ENCODE assay signal across 9 cellular contexts in the genomic region with DNA sequence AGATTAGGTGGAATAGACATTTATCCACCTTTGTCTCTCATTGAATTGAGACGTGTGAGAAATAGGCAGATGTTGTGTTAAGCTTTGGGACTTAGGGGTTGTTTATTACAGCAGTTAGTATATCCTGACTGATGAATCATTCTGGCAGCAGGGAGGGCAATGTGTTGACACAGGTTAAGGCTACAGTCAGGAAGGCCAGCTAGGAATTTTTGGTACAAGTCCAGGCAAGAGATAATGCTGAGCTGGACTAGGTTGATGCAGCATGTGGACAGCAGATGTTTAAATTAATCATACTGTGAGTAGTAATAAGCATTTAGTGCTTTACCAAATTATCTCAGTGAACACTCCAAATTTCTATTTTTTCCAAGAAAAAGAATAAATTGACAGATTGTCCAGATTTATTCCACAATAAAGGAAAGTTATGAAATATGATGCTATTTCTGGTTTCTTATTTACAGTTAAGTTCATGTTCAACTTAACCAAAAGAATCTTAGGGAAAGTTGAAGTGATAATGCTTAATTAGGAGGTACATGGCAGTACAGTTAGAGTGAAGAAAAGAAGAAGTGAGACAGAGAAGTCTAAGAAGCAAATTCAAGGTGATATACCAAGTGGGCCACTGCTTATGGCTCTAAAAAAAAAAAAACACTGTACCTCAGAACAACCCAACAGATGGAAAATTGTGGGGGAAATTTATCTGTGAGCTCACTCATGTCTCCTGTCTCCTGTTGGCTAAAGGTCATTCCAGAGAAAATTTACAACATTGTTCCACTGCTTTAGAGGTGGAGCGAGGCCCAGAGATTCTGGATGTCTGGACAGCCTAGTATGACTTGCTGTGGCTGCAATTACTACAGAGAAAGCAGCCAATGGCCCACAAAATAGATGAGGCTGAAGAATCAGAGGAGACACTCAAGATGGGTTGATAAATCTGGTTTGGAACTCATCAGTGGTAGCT.
DNase-seq lines count a peak whose midpoint lies in the region; ATAC-seq, FAIRE-seq and TF ChIP-seq lines count a peak whose summit lies in the region.
"Had no signal": no experiment of that assay in that cellular context is flagged by ENCODE, and none has a peak within 500 bp of the region (broad histone marks: within the 10 kb centered on the region; RNA-seq: fewer than 3 reads in every experiment).

No MANE protein-coding gene starts in this region.

- POLR2A ChIA-PET in GM12878 (lab: Charles Lee), result no interaction called here

- intact Hi-C loops in GM12878 (cut with micrococcal nuclease; ENCODE audit: unreplicated experiment), result loop anchor here (10.0 kb wide), 1 partner anchor 537 kb away; no protein-coding TSS in a partner anchor

- no peaks in the 10 kb centered on the region for H4K20me1 ChIP-seq in GM12878 (ENCODE audit: control insufficient read depth, insufficient read depth)
- H4K20me1 ChIP-seq: BLaER1 treated with 17β-estradiol and CSF1 and Interleukin-3, amounts not matched to agents 10 nM and 100 nM had no signal

- TF ChIP-seq EP300 in GM12878 (IDR thresholded peaks at IDR 0.05; ENCODE audit: borderline replicate concordance in 1 of 2, control insufficient read depth in 1 of 2, low read depth in 2 of 2, low read length in 2 of 2), result no peak

- in situ Hi-C loops in GM12878 (cut with MboI), result no loop called here

- ATAC-seq in GM12878 (no peak), HG03571 (IDR thresholded peaks at IDR 0.05; ENCODE audit: unreplicated experiment) (no peak), HG03354 (IDR thresholded peaks at IDR 0.05; ENCODE audit: poor library complexity, severe bottlenecking, unreplicated experiment) (no peak)

- FAIRE-seq in GM12878 (lab: Jason Lieb, UNC), result no peak
- FAIRE-seq in islet of Langerhans (lab: Jason Lieb, UNC), result peak; percentile 90

- no peak overlapping the region for H3K9ac ChIP-seq in GM12878 (ENCODE audit: control insufficient read depth, insufficient read depth, low read length)
- H3K9ac ChIP-seq: BLaER1 treated with 17β-estradiol and CSF1 and Interleukin-3, amounts not matched to agents 10 nM and 100 nM had no signal

- H3K36me3 Mint-ChIP-seq in progenitor cell of endocrine pancreas (ENCODE audit: insufficient read depth), result peaks cover 10% of the 10 kb centered on the region

- no peak overlapping the region for H2AFZ ChIP-seq in GM12878 (ENCODE audit: control insufficient read depth, low read depth, low read length)

- no peak overlapping the region for H3K4me2 ChIP-seq in GM12878 (ENCODE audit: control insufficient read depth, insufficient read depth)
- H3K4me2 ChIP-seq: BLaER1 treated with 17β-estradiol and CSF1 and Interleukin-3, amounts not matched to agents 10 nM and 100 nM had no signal

- DNase-seq in AG10803 (ENCODE audit: low read depth) (peak; percentile 91), HT1080 (ENCODE audit: low read depth) (peak; percentile 83), GM12878 (ENCODE audit: low read depth, low spot score) (no peak), SKM-1 (lab: John Stamatoyannopoulos, UW; ENCODE audit: unreplicated experiment) (no peak), progenitor cell of endocrine pancreas (ENCODE audit: low spot score, unreplicated experiment) (no peak)

- H3K27ac ChIP-seq in GM12878 (ENCODE audit: control insufficient read depth, insufficient read depth), result no peak overlapping the region
- H3K27ac ChIP-seq: BLaER1 treated with 17β-estradiol and CSF1 and Interleukin-3, amounts not matched to agents 10 nM and 100 nM had no signal

- no TSS peak for BruUV-seq in GM12878 (replicated peaks; lab: Mats Ljungman, UMichigan)

- peaks cover 25% of the 10 kb centered on the region for H3K4me1 Mint-ChIP-seq in progenitor cell of endocrine pancreas (ENCODE audit: low read depth)

- no peak overlapping the region for H3K4me3 ChIP-seq in AG10803 (ENCODE audit: low read length)
- H3K4me3 ChIP-seq in GM12878, result no peak overlapping the region
- H3K4me3 ChIP-seq: BLaER1 treated with 17β-estradiol and CSF1 and Interleukin-3, amounts not matched to agents 10 nM and 100 nM had no signal

- peaks cover 36% of the 10 kb centered on the region for H3K9me3 Mint-ChIP-seq in progenitor cell of endocrine pancreas (ENCODE audit: low read depth)

- H3K9me3 ChIP-seq in GM12878 (replicated peaks; ENCODE audit: control insufficient read depth, insufficient read depth, low read length), result no peaks in the 10 kb centered on the region; the same call in 2 of the 3 replicates

- CTCF ChIA-PET in GM12878 (lab: Yijun Ruan, JAX), result interaction anchor here (0.9 to 4.5 kb wide), 6 partner anchors 9 to 244 kb away, joined by 3 to 39 read pairs (median 6); no protein-coding TSS in a partner anchor

- H3K27ac Mint-ChIP-seq in progenitor cell of endocrine pancreas, result no peak overlapping the region

- RAD21 ChIA-PET in GM12878 (lab: Charles Lee; ENCODE audit: unreplicated experiment), result interaction anchor here (0.9 to 1.2 kb wide), 3 partner anchors 103 to 241 kb away, joined by 3 read pairs; partner anchors contain the start of gene C21orf91

- no peaks in the 10 kb centered on the region for H3K4me1 ChIP-seq in GM12878 (ENCODE audit: control insufficient read depth, insufficient read depth, low read length)
- H3K4me1 ChIP-seq: BLaER1 treated with 17β-estradiol and CSF1 and Interleukin-3, amounts not matched to agents 10 nM and 100 nM had no signal

- H3K79me2 ChIP-seq in GM12878 (ENCODE audit: control insufficient read depth, insufficient read depth, low read length), result no peaks in the 10 kb centered on the region

- no peak overlapping the region for H3K4me3 Mint-ChIP-seq in progenitor cell of endocrine pancreas (ENCODE audit: low read depth)

- TF ChIP-seq CTCF in AG10803 (conservative IDR thresholded peaks at IDR 0.05; ENCODE audit: low read length) (no peak), GM12878 (IDR thresholded peaks at IDR 0.05 in 2 of 3, conservative IDR thresholded peaks at IDR 0.05 in 1 of 3; ENCODE audit: control insufficient read depth in 2 of 3, extremely low read depth in 1 of 3, insufficient read depth in 1 of 3, low read depth in 3 of 3, low read length in 3 of 3) (no peak), progenitor cell of endocrine pancreas (IDR thresholded peaks at IDR 0.05; ENCODE audit: unreplicated experiment) (no peak)

- SMC1A ChIA-PET in GM12878 (lab: Charles Lee; ENCODE audit: uncharacterized antibody, unreplicated experiment), result interaction anchor here (0.8 to 4.7 kb wide), 5 partner anchors 9 to 323 kb away, joined by 3 to 46 read pairs (median 3); no protein-coding TSS in a partner anchor

- 31% methylated on average over 2 of the region's 2 CpGs for WGBS in GM12878 (ENCODE audit: insufficient coverage, insufficient replicate concordance, low lambda C conversion rate, missing lambda C conversion rate)

- no peak for TF ChIP-seq RAD21 in GM12878 (IDR thresholded peaks at IDR 0.05; ENCODE audit: insufficient read depth, low read depth, low read length)

- no peaks in the 10 kb centered on the region for H3K27me3 ChIP-seq in GM12878 (replicated peaks in 1 of 2; ENCODE audit: control insufficient read depth in 2 of 2, insufficient read depth in 2 of 2, low read length in 1 of 2)
- H3K27me3 ChIP-seq: BLaER1 treated with 17β-estradiol and CSF1 and Interleukin-3, amounts not matched to agents 10 nM and 100 nM had no signal

- H3K27me3 Mint-ChIP-seq in progenitor cell of endocrine pancreas, result no peaks in the 10 kb centered on the region

- no peak for TF ChIP-seq POLR2A in GM12878 (IDR thresholded peaks at IDR 0.05; ENCODE audit: low read depth, low read length)

- H3K36me3 ChIP-seq in GM12878 (ENCODE audit: control insufficient read depth in 2 of 2, insufficient read depth in 2 of 2, low read length in 1 of 2), result no peaks in the 10 kb centered on the region
- H3K36me3 ChIP-seq: BLaER1 treated with 17β-estradiol and CSF1 and Interleukin-3, amounts not matched to agents 10 nM and 100 nM had no signal

TF ChIP-seq in GM12878, 131 proteins besides CTCF, POLR2A, EP300 and RAD21 (continues in another document):
- no peak for TF ChIP-seq RELA (IDR thresholded peaks at IDR 0.05; ENCODE audit: borderline replicate concordance, partially characterized antibody)
- no peak for TF ChIP-seq DPF2 (IDR thresholded peaks at IDR 0.05)
- TF ChIP-seq, protein P1, sequence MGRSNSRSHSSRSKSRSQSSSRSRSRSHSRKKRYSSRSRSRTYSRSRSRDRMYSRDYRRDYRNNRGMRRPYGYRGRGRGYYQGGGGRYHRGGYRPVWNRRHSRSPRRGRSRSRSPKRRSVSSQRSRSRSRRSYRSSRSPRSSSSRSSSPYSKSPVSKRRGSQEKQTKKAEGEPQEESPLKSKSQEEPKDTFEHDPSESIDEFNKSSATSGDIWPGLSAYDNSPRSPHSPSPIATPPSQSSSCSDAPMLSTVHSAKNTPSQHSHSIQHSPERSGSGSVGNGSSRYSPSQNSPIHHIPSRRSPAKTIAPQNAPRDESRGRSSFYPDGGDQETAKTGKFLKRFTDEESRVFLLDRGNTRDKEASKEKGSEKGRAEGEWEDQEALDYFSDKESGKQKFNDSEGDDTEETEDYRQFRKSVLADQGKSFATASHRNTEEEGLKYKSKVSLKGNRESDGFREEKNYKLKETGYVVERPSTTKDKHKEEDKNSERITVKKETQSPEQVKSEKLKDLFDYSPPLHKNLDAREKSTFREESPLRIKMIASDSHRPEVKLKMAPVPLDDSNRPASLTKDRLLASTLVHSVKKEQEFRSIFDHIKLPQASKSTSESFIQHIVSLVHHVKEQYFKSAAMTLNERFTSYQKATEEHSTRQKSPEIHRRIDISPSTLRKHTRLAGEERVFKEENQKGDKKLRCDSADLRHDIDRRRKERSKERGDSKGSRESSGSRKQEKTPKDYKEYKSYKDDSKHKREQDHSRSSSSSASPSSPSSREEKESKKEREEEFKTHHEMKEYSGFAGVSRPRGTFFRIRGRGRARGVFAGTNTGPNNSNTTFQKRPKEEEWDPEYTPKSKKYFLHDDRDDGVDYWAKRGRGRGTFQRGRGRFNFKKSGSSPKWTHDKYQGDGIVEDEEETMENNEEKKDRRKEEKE (IDR thresholded peaks at IDR 0.05), result no peak

Comparison
In these comparisons a context has a peak if more than half of its experiments do, and no peak if none do; other contexts are left out.
1. DNase-seq: peak in AG10803 (single experiment) and HT1080 (single experiment); none in GM12878 (single experiment), SKM-1 (single experiment) and progenitor cell of endocrine pancreas (single experiment).